In genomic region chr17:40358323-40359038, GRCh38 we compare ENCODE assay signal across 1 cellular context.
TF ChIP-seq lines count a peak whose summit lies in the region.

No MANE protein-coding gene starts in this region.

TF ChIP-seq in K562, 482 proteins besides CTCF, POLR2A, EP300 and RAD21 (continued from another document and continues in another):
- TF ChIP-seq ZBTB34 (CRISPR knock-in tag; IDR thresholded peaks at IDR 0.05) (no peak), NEUROD1 (IDR thresholded peaks at IDR 0.05; ENCODE audit: borderline replicate concordance, low read depth, low read length, partially characterized antibody) (no peak), BHLHE40 (IDR thresholded peaks at IDR 0.05; ENCODE audit: low read length) (no peak), GABPA (tag; conservative IDR thresholded peaks at IDR 0.05; ENCODE audit: low read depth) (no peak), ZNF12 (CRISPR knock-in tag; IDR thresholded peaks at IDR 0.05) (no peak), THAP12 (CRISPR knock-in tag; IDR thresholded peaks at IDR 0.05) (no peak), JUNB (CRISPR knock-in tag; conservative IDR thresholded peaks at IDR 0.05) (no peak), ZNF639 (CRISPR knock-in tag; conservative IDR thresholded peaks at IDR 0.05 in 1 of 2, IDR thresholded peaks at IDR 0.05 in 1 of 2) (no peak), NFE2L1 (tag; IDR thresholded peaks at IDR 0.05; ENCODE audit: borderline replicate concordance, low read depth) (no peak), MTA1 (IDR thresholded peaks at IDR 0.05; ENCODE audit: borderline replicate concordance) (peak; percentile 78; the same call in 1 of the 2 replicates), ZBTB40 (IDR thresholded peaks at IDR 0.05) (0 out of 2 replicates have a peak, but pooled peaks have one; percentile 21), ZBTB40 (CRISPR knock-in tag; IDR thresholded peaks at IDR 0.05) (no peak), NKRF (IDR thresholded peaks at IDR 0.05; ENCODE audit: borderline replicate concordance) (peak; percentile 57; the same call in 1 of the 2 replicates), HNRNPK (IDR thresholded peaks at IDR 0.05; ENCODE audit: low read depth, low read length, poor library complexity, severe bottlenecking) (no peak), SAFB2 (IDR thresholded peaks at IDR 0.05; ENCODE audit: borderline replicate concordance, low read depth, low read length, severe bottlenecking) (no peak), FOXP4 (CRISPR knock-in tag; IDR thresholded peaks at IDR 0.05; ENCODE audit: borderline replicate concordance) (no peak), MXI1 (IDR thresholded peaks at IDR 0.05; ENCODE audit: low read depth, low read length) (no peak), RNF219 (CRISPR knock-in tag; IDR thresholded peaks at IDR 0.05) (no peak), MEF2A (IDR thresholded peaks at IDR 0.05; ENCODE audit: control insufficient read depth, low read depth, low read length) (no peak), TSHZ1 (CRISPR knock-in tag; IDR thresholded peaks at IDR 0.05) (no peak), BACH1 (tag; IDR thresholded peaks at IDR 0.05) (no peak), SFPQ (IDR thresholded peaks at IDR 0.05; ENCODE audit: low read depth, low read length) (no peak), ZNF184 (CRISPR knock-in tag; IDR thresholded peaks at IDR 0.05) (no peak)
